Comparison of ENCODE assay signal across 23 cellular contexts in the genomic region with DNA sequence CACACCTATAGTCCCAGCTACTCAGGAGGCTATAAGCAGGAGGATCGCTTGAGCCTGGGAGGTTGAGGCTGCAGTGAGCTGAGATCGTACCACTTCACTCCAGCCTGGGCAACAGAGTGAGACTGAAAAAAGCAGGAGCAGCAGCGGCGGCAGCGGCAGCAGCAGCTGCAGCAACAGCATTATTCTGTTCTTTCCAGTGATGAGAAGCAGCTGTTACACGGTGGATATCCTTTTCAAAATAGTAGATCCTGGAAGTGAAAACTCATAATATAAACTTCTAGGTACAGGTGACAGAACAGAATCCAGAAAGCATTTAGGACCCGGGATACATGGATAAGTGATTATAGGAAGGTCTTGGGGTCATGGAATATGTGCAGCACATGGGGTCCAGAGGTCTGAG. TPM values are rescaled to one million over a fixed set of nuclear protein-coding genes. Genes with fewer than 3 reads are reported as not detected.
DNase-seq lines count a peak whose midpoint lies in the region; ATAC-seq lines count a peak whose summit lies in the region.
"Had no signal": no experiment of that assay in that cellular context is flagged by ENCODE, and none has a peak within 500 bp of the region (broad histone marks: within the 10 kb centered on the region; RNA-seq: fewer than 3 reads in every experiment).

No MANE protein-coding gene starts in this region.

- H3K4me1 ChIP-seq in SJCRH30, result no peaks in the 10 kb centered on the region
- peaks cover 6% of the 10 kb centered on the region for H3K4me1 ChIP-seq in mesenchymal stem cell (ENCODE audit: control insufficient read depth, insufficient read depth, low read depth, low read length)

- H3K9me3 ChIP-seq in SJCRH30 (replicated peaks) (no peaks in the 10 kb centered on the region), mesenchymal stem cell (ENCODE audit: control insufficient read depth, low read length) (no peaks in the 10 kb centered on the region)
- H3K9me3 ChIP-seq: A549, HAP-1 had no signal

- no peak overlapping the region for H2AFZ ChIP-seq in mesenchymal stem cell (ENCODE audit: low read depth, low read length)
- H2AFZ ChIP-seq: GM23248 had no signal

- H3K36me3 ChIP-seq in SJCRH30 (no peaks in the 10 kb centered on the region), mesenchymal stem cell (ENCODE audit: control insufficient read depth in 1 of 2, insufficient read depth in 2 of 2, low read depth in 1 of 2, low read length in 2 of 2) (no peaks in the 10 kb centered on the region)
- H3K36me3 ChIP-seq: HAP-1 had no signal

- no peak overlapping the region for H3K18ac ChIP-seq in mesenchymal stem cell (ENCODE audit: low read depth in 1 of 2, low read length in 2 of 2)

- H3K27me3 ChIP-seq in SJCRH30 (0 out of 2 replicates have a peak, but pooled peaks cover 4% of the 10 kb centered on the region), mesenchymal stem cell (ENCODE audit: control insufficient read depth in 1 of 2, insufficient read depth in 1 of 2, low read length in 2 of 2) (peaks cover 0 to 84% of the 10 kb centered on the region in 2 experiments)

- H2BK5ac ChIP-seq in mesenchymal stem cell (ENCODE audit: low read depth, low read length, poor library complexity, severe bottlenecking), result no peak overlapping the region

- H3K4me3 ChIP-seq in SJCRH30 (no peak overlapping the region), mesenchymal stem cell (ENCODE audit: insufficient read depth in 1 of 2, low read depth in 1 of 2, low read length in 2 of 2) (no peak overlapping the region)
- H3K4me3 ChIP-seq: A549, GM12878, GM23248, HAP-1 had no signal

- no peak overlapping the region for H4K8ac ChIP-seq in mesenchymal stem cell (ENCODE audit: low read length)

- no peak overlapping the region for H3K9ac ChIP-seq in mesenchymal stem cell (ENCODE audit: low read length)
- H3K9ac ChIP-seq: GM23248 had no signal

- H3K9me3 Mint-ChIP-seq in T-helper 2 cell treated with Interferon-gamma antibody and Interleukin-4, amounts not matched to agents 5 μg/mL and 100 μg/mL, for 36 hours, result no peaks in the 10 kb centered on the region
- H3K9me3 Mint-ChIP-seq: IgD-negative memory B cell had no signal

- H2BK12ac ChIP-seq in mesenchymal stem cell (ENCODE audit: low read length in 2 of 2), result no peak overlapping the region

- H3K36me3 Mint-ChIP-seq in T-helper 2 cell treated with Interferon-gamma antibody and Interleukin-4, amounts not matched to agents 5 μg/mL and 100 μg/mL, for 36 hours (ENCODE audit: low read depth), result no peaks in the 10 kb centered on the region
- H3K36me3 Mint-ChIP-seq: CD14-positive monocyte; CD4-positive, alpha-beta memory T cell; IgD-negative memory B cell had no signal

- no peak overlapping the region for H2BK120ac ChIP-seq in mesenchymal stem cell (ENCODE audit: low read depth, low read length)

- peak; percentile 16 for DNase-seq in DMS 273 (lab: John Stamatoyannopoulos, UW; ENCODE audit: unreplicated experiment)
- DNase-seq in DMS 273 treated with DMSO at 0.1 percent for 48 hours (lab: John Stamatoyannopoulos, UW), result no peak
- DNase-seq in T-helper 2 cell treated with Interferon-gamma antibody and Interleukin-4, amounts not matched to agents 5 μg/mL and 100 μg/mL, for 36 hours (ENCODE audit: low spot score), result no peak
- DNase-seq in T-helper 2 cell, result no peak
- DNase-seq in SJCRH30, result peak; percentile 9 to 17
- DNase-seq in mesenchymal stem cell, result peak; percentile 32
- no peak for DNase-seq in hippocampal formation (lab: John Stamatoyannopoulos, UW)
- DNase-seq: AML-193; CD4-positive, alpha-beta memory T cell; DMS53; DND-41; EL; GM23248 had no signal

- no peak overlapping the region for H3K23ac ChIP-seq in mesenchymal stem cell (ENCODE audit: low read length in 2 of 2)

- 70% methylated on average over 7 of the region's 7 CpGs for WGBS in mesenchymal stem cell

- H3K27me3 Mint-ChIP-seq in T-helper 2 cell treated with Interferon-gamma antibody and Interleukin-4, amounts not matched to agents 5 μg/mL and 100 μg/mL, for 36 hours (ENCODE audit: low read depth), result peaks cover 6% of the 10 kb centered on the region

- no peak overlapping the region for H3K14ac ChIP-seq in mesenchymal stem cell (ENCODE audit: low read length in 2 of 2)

- H4K91ac ChIP-seq in mesenchymal stem cell (ENCODE audit: low read length), result no peak overlapping the region

- H3K27ac ChIP-seq in SJCRH30 (no peak overlapping the region), mesenchymal stem cell (ENCODE audit: low read length, poor library complexity, severe bottlenecking) (no peak overlapping the region)
- H3K27ac ChIP-seq: 22Rv1, A549, GM23248 had no signal

- H3K79me1 ChIP-seq in mesenchymal stem cell (replicated peaks; ENCODE audit: low read length, poor library complexity, severe bottlenecking), result peaks cover 3% of the 10 kb centered on the region

- H2BK15ac ChIP-seq in mesenchymal stem cell (ENCODE audit: low read depth, poor library complexity, severe bottlenecking), result no peak overlapping the region

- H2AK5ac ChIP-seq in mesenchymal stem cell (ENCODE audit: low read length, severe bottlenecking), result no peak overlapping the region

- no peak for ATAC-seq in HG03565 (IDR thresholded peaks at IDR 0.05; ENCODE audit: unreplicated experiment)
- ATAC-seq: A549, GM12878 had no signal

- H3K4me1 Mint-ChIP-seq in T-helper 2 cell treated with Interferon-gamma antibody and Interleukin-4, amounts not matched to agents 5 μg/mL and 100 μg/mL, for 36 hours (ENCODE audit: low read depth), result peaks cover 60% of the 10 kb centered on the region

- H3K4me2 ChIP-seq in mesenchymal stem cell (ENCODE audit: low read length, poor library complexity, severe bottlenecking), result no peak overlapping the region
- H3K4me2 ChIP-seq: A549 had no signal

- peak overlapping the region; percentile 7 for H3K27ac Mint-ChIP-seq in T-helper 2 cell treated with Interferon-gamma antibody and Interleukin-4, amounts not matched to agents 5 μg/mL and 100 μg/mL, for 36 hours
- H3K27ac Mint-ChIP-seq: CD4-positive, alpha-beta memory T cell had no signal

- H3K4me3 Mint-ChIP-seq in T-helper 2 cell treated with Interferon-gamma antibody and Interleukin-4, amounts not matched to agents 5 μg/mL and 100 μg/mL, for 36 hours, result no peak overlapping the region
- H3K4me3 Mint-ChIP-seq: CD14-positive monocyte; CD4-positive, alpha-beta memory T cell; IgD-negative memory B cell had no signal

- no peak overlapping the region for H3K4ac ChIP-seq in mesenchymal stem cell (ENCODE audit: low read depth in 1 of 2, low read length in 2 of 2)

RNA-seq across cellular contexts. Expression of a gene that starts 17.8 kb away (rescaled TPM):
- not detected in 2 replicates for total RNA-seq in SJCRH30 (2014; rRNA removed; shearing (Covaris generic))
- 0.03 TPM for polyA plus RNA-seq in mesenchymal stem cell (2013, experiment 1 of 2)
- polyA plus RNA-seq in mesenchymal stem cell (2013, experiment 2 of 2), result 0.03 TPM
- total RNA-seq: CD4-positive, alpha-beta memory T cell; G401; GM23248; H4 had no signal
- polyA plus RNA-seq: BJ; CD14-positive monocyte; CD4-positive, alpha-beta memory T cell; GM23248; IgD-negative memory B cell had no signal

Comparison
In these comparisons a context has a peak if more than half of its experiments do, and no peak if none do; other contexts are left out.
1. DNase-seq: peak in DMS 273 (single experiment), SJCRH30 (2 of 2) and mesenchymal stem cell (single experiment); none in DMS 273 treated with DMSO at 0.1 percent for 48 hours (single experiment), T-helper 2 cell treated with Interferon-gamma antibody and Interleukin-4, amounts not matched to agents 5 μg/mL and 100 μg/mL, for 36 hours (single experiment), T-helper 2 cell (0 of 5) and hippocampal formation (0 of 2).